ENCODE assay signal across 13 cellular contexts in the genomic region with DNA sequence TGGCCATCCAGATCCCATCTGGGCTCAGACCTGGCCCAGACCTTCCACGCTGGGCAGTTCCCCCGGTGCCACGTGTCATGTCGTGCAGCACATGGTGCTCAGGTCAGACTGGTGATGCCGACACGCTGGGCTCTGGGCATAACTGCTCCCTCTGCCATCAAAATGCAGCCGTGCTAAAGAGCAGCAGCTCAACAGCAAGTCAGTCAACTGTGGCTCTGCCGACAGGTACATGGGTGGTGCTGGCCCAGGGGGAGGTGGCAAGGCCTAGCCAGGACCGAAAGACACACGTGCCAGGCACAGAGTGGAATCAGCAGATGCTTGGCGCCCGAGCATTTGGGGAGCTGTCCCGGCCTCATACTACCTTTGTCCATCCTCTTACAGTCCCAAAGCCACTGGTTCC. TPM values are rescaled to one million over a fixed set of nuclear protein-coding genes. Genes with fewer than 3 reads are reported as not detected.
DNase-seq lines count a peak whose midpoint lies in the region; ATAC-seq and TF ChIP-seq lines count a peak whose summit lies in the region.
"Had no signal": no experiment of that assay in that cellular context is flagged by ENCODE, and none has a peak within 500 bp of the region (broad histone marks: within the 10 kb centered on the region; RNA-seq: fewer than 3 reads in every experiment).

No MANE protein-coding gene starts in this region.

- H2BK12ac ChIP-seq in trophoblast cell (ENCODE audit: low read length): no peak overlapping the region

- H3K4me3 Mint-ChIP-seq in activated CD4-positive, alpha-beta T cell treated with anti-CD3 and anti-CD28 coated beads, Interleukin-2, amount 10 ng/mL, durations not matched to agents 7 days and 5 days: peak overlapping the region; percentile 91

- peaks cover 35% of the 10 kb centered on the region for H3K36me3 Mint-ChIP-seq in activated CD4-positive, alpha-beta T cell treated with anti-CD3 and anti-CD28 coated beads, Interleukin-2, amount 10 ng/mL, durations not matched to agents 7 days and 5 days (ENCODE audit: low read depth)

- peak overlapping the region; percentile 3 for H4K12ac ChIP-seq in trophoblast cell (ENCODE audit: low read depth, low read length)

- ATAC-seq in HG03432 (IDR thresholded peaks at IDR 0.05; ENCODE audit: unreplicated experiment): no peak
- ATAC-seq in GM19023 (IDR thresholded peaks at IDR 0.05; ENCODE audit: unreplicated experiment): no peak

- H3K4me2 ChIP-seq in OCI-LY1 (ENCODE audit: low read length): peak overlapping the region; percentile 97; the same call in 1 of the 2 replicates
- no peak overlapping the region for H3K4me2 ChIP-seq in trophoblast cell (ENCODE audit: low read length)

- H3F3A ChIP-seq in OCI-LY1 (ENCODE audit: insufficient read depth, low read length): no peaks in the 10 kb centered on the region

- H4K91ac ChIP-seq in trophoblast cell (ENCODE audit: low read depth, low read length): no peak overlapping the region

- H3K27ac ChIP-seq in OCI-LY1 (ENCODE audit: low read depth, low read length, poor library complexity, severe bottlenecking): no peak overlapping the region
- no peak overlapping the region for H3K27ac ChIP-seq in trophoblast cell (ENCODE audit: low read depth, low read length)
- H3K27ac ChIP-seq: parathyroid adenoma had no signal

- peaks cover 17% of the 10 kb centered on the region for H3K79me2 ChIP-seq in OCI-LY1 (ENCODE audit: insufficient read depth, low read length)
- peaks cover 8% of the 10 kb centered on the region for H3K79me2 ChIP-seq in trophoblast cell (ENCODE audit: control insufficient read depth, insufficient read depth, low read length, poor library complexity)

- H3K9me3 Mint-ChIP-seq in activated CD4-positive, alpha-beta T cell treated with anti-CD3 and anti-CD28 coated beads, Interleukin-2, amount 10 ng/mL, durations not matched to agents 7 days and 5 days: no peaks in the 10 kb centered on the region
- H3K9me3 Mint-ChIP-seq: central memory CD8-positive, alpha-beta T cell had no signal

- peaks cover 70% of the 10 kb centered on the region for H3K4me1 Mint-ChIP-seq in activated CD4-positive, alpha-beta T cell treated with anti-CD3 and anti-CD28 coated beads, Interleukin-2, amount 10 ng/mL, durations not matched to agents 7 days and 5 days

- H3K4ac ChIP-seq in trophoblast cell (ENCODE audit: low read depth, low read length): no peak overlapping the region

- no peaks in the 10 kb centered on the region for H3K9me2 ChIP-seq in OCI-LY1 (ENCODE audit: low read depth, low read length)

- TF ChIP-seq CTCF in OCI-LY1 (IDR thresholded peaks at IDR 0.05; ENCODE audit: low read length) (no peak), fibroblast of pulmonary artery (IDR thresholded peaks at IDR 0.05; ENCODE audit: low read length, missing control alignments) (no peak)

- H3K4me1 ChIP-seq in OCI-LY1 (ENCODE audit: insufficient read depth, low read length, severe bottlenecking): peaks cover 20% of the 10 kb centered on the region
- peaks cover 2 to 3% of the 10 kb centered on the region in 2 experiments for H3K4me1 ChIP-seq in trophoblast cell (ENCODE audit: control insufficient read depth in 1 of 2, insufficient read depth in 2 of 2, low read length in 2 of 2)

- no peak overlapping the region for H2BK5ac ChIP-seq in trophoblast cell (ENCODE audit: low read depth, low read length, poor library complexity)

- H4K20me1 ChIP-seq in OCI-LY1 (ENCODE audit: insufficient read depth, low read length): no peaks in the 10 kb centered on the region

- H3K27me3 Mint-ChIP-seq in activated CD4-positive, alpha-beta T cell treated with anti-CD3 and anti-CD28 coated beads, Interleukin-2, amount 10 ng/mL, durations not matched to agents 7 days and 5 days: no peaks in the 10 kb centered on the region
- H3K27me3 Mint-ChIP-seq: central memory CD8-positive, alpha-beta T cell had no signal

- no peak overlapping the region for H4K8ac ChIP-seq in trophoblast cell (ENCODE audit: low read depth, low read length)

- DNase-seq in activated CD4-positive, alpha-beta T cell treated with anti-CD3 and anti-CD28 coated beads, Interleukin-2, amount 10 ng/mL, durations not matched to agents 7 days and 5 days: no peak
- DNase-seq in activated CD4-positive, alpha-beta T cell treated with anti-CD3 and anti-CD28 coated beads for 48 hours: no peak
- DNase-seq in fibroblast of pulmonary artery (ENCODE audit: low read depth) (no peak), trophoblast cell (no peak)
- no peak for DNase-seq in central memory CD4-positive, alpha-beta T cell
- DNase-seq: esophagus squamous epithelium, RPMI8226 had no signal

- no peak overlapping the region for H3K23ac ChIP-seq in trophoblast cell (ENCODE audit: low read length)

- CTCF ChIA-PET in activated CD4-positive, alpha-beta T cell treated with anti-CD3 and anti-CD28 coated beads, Interleukin-2, amount 10 ng/mL, durations not matched to agents 7 days and 5 days (lab: Charles Lee): interaction anchor here (0.6 to 1.8 kb wide), 5 partner anchors 8 to 560 kb away, joined by 3 to 5 read pairs (median 3); partner anchors contain the start of gene KCNH3

- no CpG with 5 or more reads among the region's 13 CpGs for WGBS in trophoblast cell (ENCODE audit: extremely low coverage, insufficient coverage, insufficient read length)

- no peak overlapping the region for H3K14ac ChIP-seq in trophoblast cell (ENCODE audit: low read length)

- H3K27me3 ChIP-seq in OCI-LY1 (ENCODE audit: insufficient read depth, low read length) (no peaks in the 10 kb centered on the region), trophoblast cell (ENCODE audit: insufficient read depth, low read length) (no peaks in the 10 kb centered on the region)
- H3K27me3 ChIP-seq: esophagus squamous epithelium had no signal

- H3K9ac ChIP-seq in OCI-LY1 (ENCODE audit: low read length) (no peak overlapping the region; the same call in 1 of the 2 replicates), trophoblast cell (ENCODE audit: low read length) (no peak overlapping the region)
- H3K9ac ChIP-seq: parathyroid adenoma had no signal

- H2AFZ ChIP-seq in OCI-LY1 (ENCODE audit: low read length) (no peak overlapping the region), trophoblast cell (ENCODE audit: insufficient read depth, low read length, poor library complexity) (no peak overlapping the region)
- H2AFZ ChIP-seq: parathyroid adenoma had no signal

- H3K9me3 ChIP-seq in OCI-LY1 (ENCODE audit: low read length): no peaks in the 10 kb centered on the region
- H3K9me3 ChIP-seq in trophoblast cell (ENCODE audit: insufficient read depth, low read depth, low read length): no peaks in the 10 kb centered on the region
- H3K9me3 ChIP-seq: esophagus squamous epithelium had no signal

- no peak overlapping the region for H2AK5ac ChIP-seq in trophoblast cell (ENCODE audit: low read length)

- H3K27ac Mint-ChIP-seq in activated CD4-positive, alpha-beta T cell treated with anti-CD3 and anti-CD28 coated beads, Interleukin-2, amount 10 ng/mL, durations not matched to agents 7 days and 5 days: peak overlapping the region; percentile 99

- H3K4me3 ChIP-seq in OCI-LY1 (ENCODE audit: low read depth, low read length, poor library complexity, severe bottlenecking) (no peak overlapping the region), fibroblast of pulmonary artery (replicated peaks; ENCODE audit: low read depth, low read length) (peak overlapping the region; percentile 99), trophoblast cell (ENCODE audit: low read depth, low read length) (no peak overlapping the region)

- peaks cover 8% of the 10 kb centered on the region for H3K79me1 ChIP-seq in trophoblast cell (ENCODE audit: low read length)

- H3K18ac ChIP-seq in trophoblast cell (ENCODE audit: low read length): peak overlapping the region; percentile 2

- H2BK120ac ChIP-seq in trophoblast cell (ENCODE audit: insufficient read depth, low read length, poor library complexity): no peak overlapping the region

- POLR2A ChIA-PET in activated CD4-positive, alpha-beta T cell treated with anti-CD3 and anti-CD28 coated beads, Interleukin-2, amount 10 ng/mL, durations not matched to agents 7 days and 5 days (lab: Charles Lee): no interaction called here

- H3K36me3 ChIP-seq in OCI-LY1 (ENCODE audit: insufficient read depth, low read length) (peaks cover 39% of the 10 kb centered on the region), trophoblast cell (ENCODE audit: control insufficient read depth in 1 of 2, insufficient read depth in 2 of 2, low read length in 2 of 2) (peaks cover 38 to 41% of the 10 kb centered on the region in 2 experiments)

RNA-seq across cellular contexts. Expression of gene MCRS1, which starts 1.6 kb away (rescaled TPM):
- total RNA-seq in activated CD4-positive, alpha-beta T cell treated with anti-CD3 and anti-CD28 coated beads, Interleukin-2, amount 10 ng/mL, durations not matched to agents 7 days and 5 days: 10 to 100 TPM; 85.3 to 89.2 TPM
- 39.0 and 41.3 TPM in 2 replicates for polyA plus RNA-seq in trophoblast cell (2013)

RNA-seq across cellular contexts. Expression of gene KCNH3, which starts 27.5 kb away (rescaled TPM):
- total RNA-seq in activated CD4-positive, alpha-beta T cell treated with anti-CD3 and anti-CD28 coated beads, Interleukin-2, amount 10 ng/mL, durations not matched to agents 7 days and 5 days: 1 to 10 TPM; 1.9 to 2.3 TPM
- polyA plus RNA-seq in trophoblast cell (2013): 0.01 TPM in 1 of 2 replicates, not detected in the other
- total RNA-seq: subcutaneous adipose tissue had no signal

RNA-seq across cellular contexts. Expression of gene FAM186B, which starts 39.1 kb away (rescaled TPM):
- total RNA-seq in activated CD4-positive, alpha-beta T cell treated with anti-CD3 and anti-CD28 coated beads, Interleukin-2, amount 10 ng/mL, durations not matched to agents 7 days and 5 days: under 1 TPM; 0.15 TPM
- 0.03 and 0.08 TPM in 2 replicates for polyA plus RNA-seq in trophoblast cell (2013)

RNA-seq across cellular contexts. Expression of gene PRPF40B, which starts 57.0 kb away (rescaled TPM):
- total RNA-seq in activated CD4-positive, alpha-beta T cell treated with anti-CD3 and anti-CD28 coated beads, Interleukin-2, amount 10 ng/mL, durations not matched to agents 7 days and 5 days: 10 to 100 TPM; 11.6 to 11.7 TPM
- 6.0 and 6.4 TPM in 2 replicates for polyA plus RNA-seq in trophoblast cell (2013)
